Comparison of ENCODE assay signal across 8 cellular contexts in the genomic region with DNA sequence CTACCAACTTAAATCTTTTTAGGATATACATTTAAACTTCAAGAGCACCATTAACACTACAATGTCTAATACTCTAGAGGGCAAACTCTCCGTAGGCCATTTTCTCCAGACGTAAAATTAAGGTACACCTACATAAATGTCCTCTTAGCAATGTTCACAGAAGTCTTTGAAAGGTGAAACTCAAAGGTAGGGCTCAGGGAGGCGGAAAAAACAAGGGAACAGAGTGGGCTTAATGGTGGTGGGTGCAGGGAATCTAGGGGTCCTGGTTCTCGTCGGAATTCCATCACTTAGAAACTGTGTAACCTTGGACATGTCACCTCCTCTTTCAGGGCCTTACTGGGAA. TPM values are rescaled to one million over a fixed set of nuclear protein-coding genes. Genes with fewer than 3 reads are reported as not detected.
DNase-seq lines count a peak whose midpoint lies in the region; ATAC-seq and TF ChIP-seq lines count a peak whose summit lies in the region.

No MANE protein-coding gene starts in this region.

- H3K36me3 ChIP-seq in adrenal gland (replicated peaks in 1 of 2) (peaks cover 0 to 4% of the 10 kb centered on the region in 2 donors), left lung (no peaks in the 10 kb centered on the region), tibial nerve (peaks cover 0 to under 1% (median 0%) of the 10 kb centered on the region in 3 donors)

- intact Hi-C loops in adrenal gland (cut with DNase I) (no loop called here), left lung (cut with DNase I) (no loop called here)

- DNase-seq in adrenal gland (no peak), left lung (no peak), tibial nerve (ENCODE audit: low spot score in 2 of 2) (no peak), activated gamma-delta T cell treated with Interleukin-2 at 50 U/mL for 16 hours (no peak)

- WGBS in adrenal gland, 4 donors: 2 to 9% (median 6%) methylated on average over 5 of the region's 5 CpGs
- 5 to 6% methylated on average over 5 of the region's 5 CpGs for WGBS in tibial nerve, 2 donors

- H3K4me3 ChIP-seq in adrenal gland: peak overlapping the region in 3 of 4 donors; percentile 57 to 78 (median 76)
- H3K4me3 ChIP-seq in left lung: peak overlapping the region; percentile 65 to 84
- H3K4me3 ChIP-seq in tibial nerve: peak overlapping the region; percentile 72 to 97 (median 88)

- TF ChIP-seq CTCF in adrenal gland (IDR thresholded peaks at IDR 0.05): no peak
- TF ChIP-seq CTCF in left lung (IDR thresholded peaks at IDR 0.05): no peak
- TF ChIP-seq CTCF in tibial nerve (IDR thresholded peaks at IDR 0.05): no peak

- H3K4me1 ChIP-seq in adrenal gland (replicated peaks in 1 of 2) (peaks cover 16 to 27% of the 10 kb centered on the region in 2 donors), left lung (peaks cover 5 to 39% of the 10 kb centered on the region in 2 donors), tibial nerve (peaks cover 0 to 31% (median 10%) of the 10 kb centered on the region in 4 donors)

- TF ChIP-seq POLR2A in GM18505 (IDR thresholded peaks at IDR 0.05; ENCODE audit: borderline replicate concordance, extremely low read depth, insufficient read depth, insufficient read length) (no peak), adrenal gland (IDR thresholded peaks at IDR 0.05) (no peak), tibial nerve (IDR thresholded peaks at IDR 0.05) (no peak)

- H3K27ac ChIP-seq in adrenal gland: peak overlapping the region; percentile 83 to 98 (median 96)
- peak overlapping the region; percentile 93 to 99 for H3K27ac ChIP-seq in left lung
- peak overlapping the region; percentile 96 to 99 (median 98) for H3K27ac ChIP-seq in tibial nerve

- H3K9me3 ChIP-seq in adrenal gland (replicated peaks in 1 of 3): no peaks in the 10 kb centered on the region
- no peaks in the 10 kb centered on the region for H3K9me3 ChIP-seq in left lung
- H3K9me3 ChIP-seq in tibial nerve: no peaks in the 10 kb centered on the region

- ATAC-seq in GM18505 (IDR thresholded peaks at IDR 0.05; ENCODE audit: unreplicated experiment) (peak; percentile 8), HG03175 (IDR thresholded peaks at IDR 0.05; ENCODE audit: unreplicated experiment) (peak; percentile 8), left lung (peak; percentile 6), GM21360 (IDR thresholded peaks at IDR 0.05; ENCODE audit: unreplicated experiment) (no peak), GM19035 (IDR thresholded peaks at IDR 0.05; ENCODE audit: unreplicated experiment) (no peak)

- H3K27me3 ChIP-seq in adrenal gland (no peaks in the 10 kb centered on the region), left lung (no peaks in the 10 kb centered on the region), tibial nerve (no peaks in the 10 kb centered on the region)

- no peak for TF ChIP-seq EP300 in tibial nerve (IDR thresholded peaks at IDR 0.05)

RNA-seq across cellular contexts. Expression of a gene that starts 0.7 kb away (rescaled TPM):
- 100 to 1,000 TPM in 1 of 8 donors, 10 to 100 TPM in 7; 47.3 to 117 (median 53.7) TPM for total RNA-seq in adrenal gland
- polyA plus RNA-seq in adrenal gland: 10 to 100 TPM; 55.3 to 85.8 (median 58.8) TPM
- 10 to 100 TPM; 36.2 to 38.2 TPM for total RNA-seq in left lung
- total RNA-seq in tibial nerve: 10 to 100 TPM; 32.0 to 48.1 (median 40.9) TPM

RNA-seq across cellular contexts. Expression of a gene that starts 49.5 kb away (rescaled TPM):
- total RNA-seq in adrenal gland (10 to 100 TPM; 23.5 to 96.5 (median 29.0) TPM), left lung (10 to 100 TPM; 70.4 to 95.7 TPM), tibial nerve (10 to 100 TPM; 15.5 to 30.0 (median 22.1) TPM)
- polyA plus RNA-seq in adrenal gland: 10 to 100 TPM in 1 of 3 donors, 1 to 10 TPM in 2; 5.5 to 47.1 (median 5.8) TPM

Comparison
In these comparisons a context has a peak if more than half of its experiments do, and no peak if none do; other contexts are left out.
1. ATAC-seq: peak in GM18505 (single experiment), HG03175 (single experiment) and left lung (single experiment); none in GM21360 (single experiment) and GM19035 (single experiment).
2. Peak in every context shown above with its lines, with median percentiles within 50 percentile points of each other: H3K27ac ChIP-seq and H3K4me3 ChIP-seq.